1 cellular context compared by ENCODE assay signal in genomic region chr5:124628721-124629596, GRCh38.
TF ChIP-seq lines count a peak whose summit lies in the region.

No MANE protein-coding gene starts in this region.

TF ChIP-seq in HepG2, 621 proteins besides CTCF, POLR2A, EP300 and RAD21 (continued from another document and continues in another):
- no peak; the same call in 1 of the 2 replicates for TF ChIP-seq AHDC1 (CRISPR knock-in tag; IDR thresholded peaks at IDR 0.05; ENCODE audit: borderline replicate concordance)
- peak; percentile 48 for TF ChIP-seq SKI (IDR thresholded peaks at IDR 0.05; ENCODE audit: partially characterized antibody)
- TF ChIP-seq ZBTB37 (CRISPR knock-in tag; IDR thresholded peaks at IDR 0.05) = no peak
- peak; percentile 78 for TF ChIP-seq BHLHE40 (IDR thresholded peaks at IDR 0.05; ENCODE audit: low read length)
- no peak for TF ChIP-seq TCF7L2 (IDR thresholded peaks at IDR 0.05; ENCODE audit: low read depth, low read length)
- TF ChIP-seq ZBTB39 (CRISPR knock-in tag; IDR thresholded peaks at IDR 0.05) = no peak
- no peak for TF ChIP-seq ZNF737 (CRISPR knock-in tag; IDR thresholded peaks at IDR 0.05; ENCODE audit: borderline replicate concordance)
- no peak for TF ChIP-seq ZNF12 (CRISPR knock-in tag; IDR thresholded peaks at IDR 0.05)
- no peak for TF ChIP-seq HDAC1 (CRISPR knock-in tag; IDR thresholded peaks at IDR 0.05)
- TF ChIP-seq KAT2B (IDR thresholded peaks at IDR 0.05; ENCODE audit: borderline replicate concordance, low read depth, low read length) = no peak
- no peak for TF ChIP-seq ZNF253 (CRISPR knock-in tag; IDR thresholded peaks at IDR 0.05; ENCODE audit: borderline replicate concordance)
- peak; percentile 67; the same call in 1 of the 2 replicates for TF ChIP-seq MEF2D (CRISPR knock-in tag; IDR thresholded peaks at IDR 0.05)
- TF ChIP-seq HOXA3 (CRISPR knock-in tag; IDR thresholded peaks at IDR 0.05) = no peak
- no peak for TF ChIP-seq SIX1 (CRISPR knock-in tag; IDR thresholded peaks at IDR 0.05; ENCODE audit: borderline replicate concordance)
- TF ChIP-seq HNRNPLL (IDR thresholded peaks at IDR 0.05; ENCODE audit: low read depth, low read length, poor library complexity, severe bottlenecking) = peak; percentile 14
- no peak for TF ChIP-seq ZNF234 (CRISPR knock-in tag; conservative IDR thresholded peaks at IDR 0.05)
- no peak for TF ChIP-seq ZNF740 (CRISPR knock-in tag; IDR thresholded peaks at IDR 0.05)
- no peak for TF ChIP-seq RAD51 (IDR thresholded peaks at IDR 0.05; ENCODE audit: borderline replicate concordance)
- TF ChIP-seq GABPB1 (CRISPR knock-in tag; IDR thresholded peaks at IDR 0.05) = peak; percentile 49
- TF ChIP-seq MIER3 (CRISPR knock-in tag; IDR thresholded peaks at IDR 0.05; ENCODE audit: borderline replicate concordance) = no peak
- TF ChIP-seq IRF1 (CRISPR knock-in tag; IDR thresholded peaks at IDR 0.05; ENCODE audit: low read depth) = no peak
- TF ChIP-seq YEATS4 (CRISPR knock-in tag; IDR thresholded peaks at IDR 0.05; ENCODE audit: borderline replicate concordance) = no peak
- TF ChIP-seq CSRNP1 (CRISPR knock-in tag; IDR thresholded peaks at IDR 0.05) = 0 out of 2 replicates have a peak, but pooled peaks have one; percentile 34
- no peak for TF ChIP-seq ARHGAP35 (CRISPR knock-in tag; IDR thresholded peaks at IDR 0.05; ENCODE audit: borderline replicate concordance)
- no peak for TF ChIP-seq ZNF883 (CRISPR knock-in tag; IDR thresholded peaks at IDR 0.05; ENCODE audit: not compliant biosample characterization)
- no peak for TF ChIP-seq ZNF569 (CRISPR knock-in tag; IDR thresholded peaks at IDR 0.05; ENCODE audit: borderline replicate concordance)
- TF ChIP-seq NKX3-1 (CRISPR knock-in tag; IDR thresholded peaks at IDR 0.05) = no peak
- TF ChIP-seq FOSL1 (CRISPR knock-in tag; IDR thresholded peaks at IDR 0.05; ENCODE audit: borderline replicate concordance) = peak; percentile 66; the same call in 1 of the 2 replicates
- no peak for TF ChIP-seq NFE2L1 (CRISPR knock-in tag; IDR thresholded peaks at IDR 0.05; ENCODE audit: borderline replicate concordance)
- no peak for TF ChIP-seq THRA (CRISPR knock-in tag; IDR thresholded peaks at IDR 0.05; ENCODE audit: borderline replicate concordance)
- TF ChIP-seq IRF9 (CRISPR knock-in tag; IDR thresholded peaks at IDR 0.05; ENCODE audit: borderline replicate concordance) = 0 out of 2 replicates have a peak, but pooled peaks have one; percentile 39
- TF ChIP-seq HES4 (CRISPR knock-in tag; IDR thresholded peaks at IDR 0.05; ENCODE audit: borderline replicate concordance) = no peak
- peak; percentile 82 for TF ChIP-seq ATF3 (CRISPR knock-in tag; IDR thresholded peaks at IDR 0.05)
- TF ChIP-seq NFIC (IDR thresholded peaks at IDR 0.05; ENCODE audit: low read length) = no peak
- no peak for TF ChIP-seq ZNF251 (CRISPR knock-in tag; IDR thresholded peaks at IDR 0.05)
- TF ChIP-seq CREM (IDR thresholded peaks at IDR 0.05) = no peak
- no peak for TF ChIP-seq CREM (CRISPR knock-in tag; IDR thresholded peaks at IDR 0.05)
- TF ChIP-seq ZNF839 (CRISPR knock-in tag; IDR thresholded peaks at IDR 0.05; ENCODE audit: borderline replicate concordance) = no peak
- TF ChIP-seq RFX1 (IDR thresholded peaks at IDR 0.05) = no peak
- TF ChIP-seq SRY (CRISPR knock-in tag; IDR thresholded peaks at IDR 0.05) = no peak
- TF ChIP-seq ZNF770 (CRISPR knock-in tag; IDR thresholded peaks at IDR 0.05) = no peak
- no peak for TF ChIP-seq ZSCAN29 (CRISPR knock-in tag; conservative IDR thresholded peaks at IDR 0.05)
- no peak for TF ChIP-seq GZF1 (CRISPR knock-in tag; IDR thresholded peaks at IDR 0.05)
- TF ChIP-seq POLR2AphosphoS2 (IDR thresholded peaks at IDR 0.05; ENCODE audit: low read depth, low read length) = no peak
- peak; percentile 74 for TF ChIP-seq ZNF263 (CRISPR knock-in tag; IDR thresholded peaks at IDR 0.05)
- TF ChIP-seq PAF1 (CRISPR knock-in tag; IDR thresholded peaks at IDR 0.05) = no peak
- TF ChIP-seq FOXP4 (CRISPR knock-in tag; IDR thresholded peaks at IDR 0.05) = 0 out of 2 replicates have a peak, but pooled peaks have one; percentile 28
- peak; percentile 85 for TF ChIP-seq XRCC5 (optimal IDR thresholded peaks at IDR 0.05; ENCODE audit: low read length)
